28 cellular contexts compared by ENCODE assay signal in the genomic region with DNA sequence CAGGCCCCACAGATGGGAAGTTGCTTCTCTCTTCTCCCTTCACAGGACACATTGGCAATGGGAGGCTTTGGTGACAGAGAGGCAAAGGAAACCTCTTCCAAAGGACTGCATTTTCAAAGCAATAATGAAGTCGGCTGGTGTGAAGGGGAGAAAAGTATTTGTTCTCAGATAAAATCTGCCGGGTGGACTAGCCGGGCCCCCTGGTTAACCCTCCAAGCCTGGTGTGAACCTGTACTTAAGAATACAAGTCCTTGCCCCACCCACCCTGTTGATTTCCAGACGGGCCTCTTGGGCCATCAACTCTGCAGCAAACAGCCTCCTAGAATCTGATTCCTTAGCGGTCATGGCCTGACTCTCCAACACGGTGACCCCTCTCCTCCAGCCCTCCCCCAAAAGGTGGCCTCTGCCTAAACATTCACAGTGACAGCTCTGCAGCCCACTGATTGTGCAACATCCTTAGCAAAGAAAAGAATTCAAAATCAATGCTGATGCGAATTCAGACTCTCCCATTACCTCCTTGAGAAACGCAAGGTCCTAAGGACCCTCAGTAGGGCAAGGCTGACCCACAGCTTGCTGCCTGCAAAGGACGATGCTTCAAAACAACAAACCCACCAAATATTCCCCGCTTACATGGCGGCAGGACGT. TPM values are rescaled to one million over a fixed set of nuclear protein-coding genes. Genes with fewer than 3 reads are reported as not detected.
A peak's percentile ranks its signal among the peaks of the same experiment; 100 is the strongest.
DNase-seq lines count a peak whose midpoint lies in the region; ATAC-seq and TF ChIP-seq lines count a peak whose summit lies in the region.
"Had no signal": no experiment of that assay in that cellular context is flagged by ENCODE, and none has a peak within 500 bp of the region (broad histone marks: within the 10 kb centered on the region; RNA-seq: fewer than 3 reads in every experiment).

No MANE protein-coding gene starts in this region.

- no peaks in the 10 kb centered on the region for H3K27me3 Mint-ChIP-seq in IgD-negative memory B cell
- no peaks in the 10 kb centered on the region for H3K27me3 Mint-ChIP-seq in central memory CD8-positive, alpha-beta T cell
- H3K27me3 Mint-ChIP-seq: activated CD8-positive, alpha-beta T cell treated with anti-CD3 and anti-CD28 coated beads for 36 hours; activated naive CD8-positive, alpha-beta T cell; activated T-helper 17 cell treated with anti-CD3 and anti-CD28 coated beads, Interleukin-2, amount 50 U/mL, for 72 hours; effector memory CD8-positive, alpha-beta T cell had no signal

- H3K4me1 Mint-ChIP-seq in IgD-negative memory B cell = peaks cover 76 to 86% (median 78%) of the 10 kb centered on the region in 3 donors
- H3K4me1 Mint-ChIP-seq in central memory CD8-positive, alpha-beta T cell = peaks cover 99% of the 10 kb centered on the region

- intact Hi-C loops in lower lobe of right lung (cut with DNase I) = no loop called here

- H3K4me1 ChIP-seq in lower lobe of right lung = peaks cover 76% of the 10 kb centered on the region

- peaks cover 79% of the 10 kb centered on the region for H3K36me3 ChIP-seq in lower lobe of right lung

- no peak for DNase-seq in central memory CD8-positive, alpha-beta T cell (ENCODE audit: low spot score in 2 of 2)
- DNase-seq in lower lobe of right lung (peak; percentile 22), NCI-H82 (lab: John Stamatoyannopoulos, UW) (no peak), NCI-H2227 (lab: John Stamatoyannopoulos, UW; ENCODE audit: unreplicated experiment) (no peak)
- no peak for DNase-seq in effector CD4-positive, alpha-beta T cell
- DNase-seq: activated CD8-positive, alpha-beta T cell treated with anti-CD3 and anti-CD28 coated beads for 36 hours; aorta; Calu3; cortex of kidney; effector memory CD8-positive, alpha-beta T cell; GDM1; islet precursor cell; KG1; left ventricle myocardium inferior; MG63; NCI-H526; Right ventricle myocardium superior; stimulated activated CD4-positive, alpha-beta T cell treated with anti-CD3 and anti-CD28 coated beads, Interleukin-15, amount 100 ng/mL, for 24 hours had no signal

- no peak overlapping the region for H3K27ac ChIP-seq in lower lobe of right lung

- H3K36me3 Mint-ChIP-seq in IgD-negative memory B cell = peaks cover 10% of the 10 kb centered on the region
- peaks cover 33% of the 10 kb centered on the region for H3K36me3 Mint-ChIP-seq in central memory CD8-positive, alpha-beta T cell (ENCODE audit: insufficient read depth)

- no peak for TF ChIP-seq CTCF in lower lobe of right lung (IDR thresholded peaks at IDR 0.05)

- H3K27me3 ChIP-seq in lower lobe of right lung (ENCODE audit: low read depth) = no peaks in the 10 kb centered on the region
- H3K27me3 ChIP-seq: MG63, tibial nerve had no signal

- peak overlapping the region in 2 of 3 donors; percentile 3 to 31 for H3K27ac Mint-ChIP-seq in IgD-negative memory B cell
- no peak overlapping the region for H3K27ac Mint-ChIP-seq in central memory CD8-positive, alpha-beta T cell (ENCODE audit: low read depth)
- H3K27ac Mint-ChIP-seq: activated CD8-positive, alpha-beta T cell treated with anti-CD3 and anti-CD28 coated beads for 36 hours; activated T-helper 17 cell treated with anti-CD3 and anti-CD28 coated beads, Interleukin-2, amount 50 U/mL, for 72 hours; mesothelial cell of epicardium; stimulated activated effector memory CD8-positive, alpha-beta T cell treated with anti-CD3 and anti-CD28 coated beads, Interleukin-12 subunit alpha, Interleukin-12 subunit beta, amount 100 ng/mL, for 72 hours; T-helper 1 cell treated with Interleukin-12 subunit alpha and Interleukin-12 subunit beta and Interleukin-4 antibody, amounts not matched to agents 30 μg/mL and 1 μg/mL, for 36 hours had no signal

- ATAC-seq in central memory CD8-positive, alpha-beta T cell (replicated peaks; ENCODE audit: extremely low read depth, poor library complexity, severe bottlenecking) = no peak
- ATAC-seq in lower lobe of right lung (no peak), GM18907 (IDR thresholded peaks at IDR 0.05; ENCODE audit: unreplicated experiment) (no peak)
- ATAC-seq: activated CD8-positive, alpha-beta T cell treated with anti-CD3 and anti-CD28 coated beads for 36 hours; activated T-helper 17 cell treated with anti-CD3 and anti-CD28 coated beads, Interleukin-2, amount 50 U/mL, for 72 hours; effector memory CD8-positive, alpha-beta T cell; HCT116; SK-N-SH treated with all-trans-retinoic acid at 6 μM for 48 hours; stimulated activated effector memory CD8-positive, alpha-beta T cell treated with anti-CD3 and anti-CD28 coated beads, Interleukin-12 subunit alpha, Interleukin-12 subunit beta, amount 100 ng/mL, for 72 hours had no signal

- no peaks in the 10 kb centered on the region for H3K9me3 Mint-ChIP-seq in IgD-negative memory B cell
- H3K9me3 Mint-ChIP-seq in central memory CD8-positive, alpha-beta T cell = no peaks in the 10 kb centered on the region
- H3K9me3 Mint-ChIP-seq: activated CD8-positive, alpha-beta T cell treated with anti-CD3 and anti-CD28 coated beads for 36 hours; activated T-helper 17 cell treated with anti-CD3 and anti-CD28 coated beads, Interleukin-2, amount 50 U/mL, for 72 hours; effector memory CD8-positive, alpha-beta T cell; mesothelial cell of epicardium; stimulated activated effector memory CD8-positive, alpha-beta T cell treated with anti-CD3 and anti-CD28 coated beads, Interleukin-12 subunit alpha, Interleukin-12 subunit beta, amount 100 ng/mL, for 72 hours; T-helper 1 cell treated with Interleukin-12 subunit alpha and Interleukin-12 subunit beta and Interleukin-4 antibody, amounts not matched to agents 30 μg/mL and 1 μg/mL, for 36 hours had no signal

- no peak overlapping the region for H3K4me3 ChIP-seq in lower lobe of right lung
- H3K4me3 ChIP-seq: MG63, tibial nerve had no signal

- H3K4me3 Mint-ChIP-seq in IgD-negative memory B cell = peak overlapping the region in 1 of 4 donors; percentile 5
- peak overlapping the region; percentile 23 for H3K4me3 Mint-ChIP-seq in central memory CD8-positive, alpha-beta T cell
- H3K4me3 Mint-ChIP-seq: activated CD8-positive, alpha-beta T cell treated with anti-CD3 and anti-CD28 coated beads for 36 hours; mesothelial cell of epicardium; T-helper 1 cell treated with Interleukin-12 subunit alpha and Interleukin-12 subunit beta and Interleukin-4 antibody, amounts not matched to agents 30 μg/mL and 1 μg/mL, for 36 hours had no signal

- H3K9me3 ChIP-seq in lower lobe of right lung = no peaks in the 10 kb centered on the region
- H3K9me3 ChIP-seq: left ventricle myocardium inferior, MG63, tibial nerve had no signal

RNA-seq across cellular contexts. Expression of a gene that starts 9.9 kb away (rescaled TPM):
- polyA plus RNA-seq in IgD-negative memory B cell = 88.7 TPM
- 63.7 TPM for total RNA-seq in lower lobe of right lung
